Comparison of ENCODE assay signal across 28 cellular contexts in genomic region chr5:62645223-62645622, GRCh38.
"Had no signal": no experiment of that assay in that cellular context is flagged by ENCODE, and none has a peak within 500 bp of the region (broad histone marks: within the 10 kb centered on the region; RNA-seq: fewer than 3 reads in every experiment).

No MANE protein-coding gene starts in this region.

- DNase-seq: colonic mucosa; cortex of kidney; dermis blood vessel endothelial cell; dorsolateral prefrontal cortex; effector CD4-positive, alpha-beta T cell; effector CD8-positive, alpha-beta T cell; effector memory CD4-positive, alpha-beta T cell; effector memory CD8-positive, alpha-beta T cell; endodermal cell; erythroblast; esophagus squamous epithelium; foreskin fibroblast; foreskin keratinocyte; foreskin melanocyte; gastrocnemius medialis; glutamatergic neuron; head of caudate nucleus; heart left ventricle; heart right ventricle had no signal

- H3K36me3 ChIP-seq: colonic mucosa, esophagus muscularis mucosa, esophagus squamous epithelium, gastrocnemius medialis, heart left ventricle, heart right ventricle had no signal

- H3K4me1 ChIP-seq: colonic mucosa, esophagus muscularis mucosa, esophagus squamous epithelium, gastrocnemius medialis, gastroesophageal sphincter had no signal

- FAIRE-seq: colon, endometrium, endothelial cell of umbilical vein, frontal cortex had no signal

- ATAC-seq: effector memory CD8-positive, alpha-beta T cell; esophagus mucosa; foreskin keratinocyte; gastrocnemius medialis; gastroesophageal sphincter; heart left ventricle; heart right ventricle had no signal

- H3K4me3 ChIP-seq: colonic mucosa, coronary artery, dorsolateral prefrontal cortex, esophagus muscularis mucosa, esophagus squamous epithelium, gastrocnemius medialis, gastroesophageal sphincter, heart left ventricle, heart right ventricle had no signal

- H3K27ac ChIP-seq: colonic mucosa, coronary artery, dorsolateral prefrontal cortex, epithelial cell of prostate, esophagus muscularis mucosa, esophagus squamous epithelium, foreskin keratinocyte, gastrocnemius medialis, gastroesophageal sphincter, heart left ventricle, heart right ventricle had no signal

- H3K9me3 ChIP-seq: colonic mucosa, esophagus muscularis mucosa, esophagus squamous epithelium, gastrocnemius medialis, gastroesophageal sphincter, heart left ventricle, heart right ventricle had no signal

- H3K27me3 ChIP-seq: colonic mucosa, dorsolateral prefrontal cortex, esophagus muscularis mucosa, esophagus squamous epithelium, foreskin keratinocyte, gastrocnemius medialis, gastroesophageal sphincter, heart left ventricle, heart right ventricle had no signal
